17 cellular contexts compared by ENCODE assay signal in the genomic region with DNA sequence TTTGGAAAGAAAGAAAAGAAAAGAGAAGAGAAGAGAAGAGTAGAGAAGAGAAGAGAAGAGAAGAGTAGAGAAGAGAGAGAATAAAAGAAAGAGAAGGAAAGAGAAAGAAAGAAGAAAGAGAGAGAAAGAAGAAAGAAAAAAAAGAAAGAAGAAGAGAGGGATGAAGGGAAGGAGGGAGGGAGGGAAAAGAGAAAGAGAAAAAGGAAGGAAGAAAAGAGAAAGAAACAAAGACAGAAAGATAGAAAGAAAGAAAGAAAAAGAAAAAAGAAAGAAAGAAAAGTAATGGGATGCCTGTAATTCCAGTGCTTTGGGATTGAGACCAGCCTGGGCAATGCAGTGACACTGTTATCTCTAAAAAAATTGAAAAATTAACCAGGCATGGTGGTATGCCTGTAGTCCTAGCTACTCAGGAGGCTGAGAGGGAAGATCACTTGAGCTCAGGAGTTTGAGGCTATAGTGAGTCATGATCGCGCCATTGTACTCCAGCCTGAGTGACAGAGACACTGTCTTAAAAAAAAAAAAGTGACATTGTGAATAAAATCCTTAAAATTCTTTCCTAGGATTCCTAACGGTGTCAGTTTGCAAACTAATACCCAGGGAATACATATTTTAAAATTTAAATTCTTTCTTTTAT. TPM values are rescaled to one million over a fixed set of nuclear protein-coding genes. Genes with fewer than 3 reads are reported as not detected.
DNase-seq lines count a peak whose midpoint lies in the region; ATAC-seq, FAIRE-seq and TF ChIP-seq lines count a peak whose summit lies in the region.
"Had no signal": no experiment of that assay in that cellular context is flagged by ENCODE, and none has a peak within 500 bp of the region (broad histone marks: within the 10 kb centered on the region; RNA-seq: fewer than 3 reads in every experiment).

No MANE protein-coding gene starts in this region.

- no peak for TF ChIP-seq POLR2A in HepG2 (IDR thresholded peaks at IDR 0.05; ENCODE audit: insufficient read depth in 1 of 2, low read depth in 2 of 2, low read length in 2 of 2)
- TF ChIP-seq POLR2A in right lobe of liver (IDR thresholded peaks at IDR 0.05) = no peak
- no peak for TF ChIP-seq POLR2A in esophagus squamous epithelium (IDR thresholded peaks at IDR 0.05)
- TF ChIP-seq POLR2A in ovary (IDR thresholded peaks at IDR 0.05) = no peak

- H3K27ac Mint-ChIP-seq in natural killer cell = no peak overlapping the region
- H3K27ac Mint-ChIP-seq: activated CD8-positive, alpha-beta T cell treated with anti-CD3 and anti-CD28 coated beads for 36 hours had no signal

- in situ Hi-C loops in HepG2 (cut with HindIII; ENCODE audit: extremely low pct_ligation_motif_present, low pct_unique_long_range_greater_than_20kb) = no loop called here

- no peaks in the 10 kb centered on the region for H3K9me3 Mint-ChIP-seq in natural killer cell
- H3K9me3 Mint-ChIP-seq: activated CD8-positive, alpha-beta T cell treated with anti-CD3 and anti-CD28 coated beads for 36 hours had no signal

- no peaks in the 10 kb centered on the region for H4K20me1 ChIP-seq in HepG2 (ENCODE audit: insufficient read depth, low read length)

- TF ChIP-seq RAD21 in HepG2 (CRISPR knock-in tag; IDR thresholded peaks at IDR 0.05) = no peak

- H3K9ac ChIP-seq in HepG2 (ENCODE audit: insufficient read depth, low read depth, low read length) = no peak overlapping the region

- POLR2A ChIA-PET in HepG2 (lab: Yijun Ruan, JAX) = no interaction called here

- no peaks in the 10 kb centered on the region for H3K79me2 ChIP-seq in HepG2 (ENCODE audit: insufficient read depth, low read length)

- H3K4me1 ChIP-seq in HepG2 (ENCODE audit: insufficient read depth, low read length) = peaks cover 50% of the 10 kb centered on the region
- H3K4me1 ChIP-seq in right lobe of liver = peaks cover 0 to 6% (median 0%) of the 10 kb centered on the region in 4 donors
- H3K4me1 ChIP-seq in esophagus squamous epithelium = peaks cover 6 to 91% (median 19%) of the 10 kb centered on the region in 3 donors
- H3K4me1 ChIP-seq in ovary (ENCODE audit: insufficient read depth) = peaks cover 11% of the 10 kb centered on the region
- peaks cover 2 to 11% of the 10 kb centered on the region in 2 donors for H3K4me1 ChIP-seq in aorta (ENCODE audit: control insufficient read depth in 1 of 2, insufficient read depth in 2 of 2, low read length in 2 of 2)

- H3K4me3 ChIP-seq in HepG2 (replicated peaks in 1 of 3; ENCODE audit: insufficient read depth in 1 of 3, low read depth in 2 of 3, low read length in 3 of 3) (no peak overlapping the region), right lobe of liver (no peak overlapping the region), esophagus squamous epithelium (peak overlapping the region in 3 of 4 donors; percentile 43 to 80 (median 58)), ovary (peak overlapping the region; percentile 59), aorta (ENCODE audit: low read length in 2 of 2) (peak overlapping the region; percentile 90 to 91)

- TF ChIP-seq EP300 in HepG2 (IDR thresholded peaks at IDR 0.05; ENCODE audit: low read depth in 2 of 2, low read length in 2 of 2) (no peak), HepG2 (CRISPR knock-in tag; IDR thresholded peaks at IDR 0.05; ENCODE audit: borderline replicate concordance) (no peak), ovary (IDR thresholded peaks at IDR 0.05) (no peak)

- peaks cover 0 to 12% of the 10 kb centered on the region in 2 donors for H3K4me1 Mint-ChIP-seq in natural killer cell

- DNase-seq in HepG2 (ENCODE audit: low spot score) (no peak), right lobe of liver (no peak), esophagus squamous epithelium (lab: John Stamatoyannopoulos, UW) (no peak), ovary (no peak), aorta (peak in 1 of 2 donors; percentile 19), natural killer cell (no peak), GM20000 (ENCODE audit: low spot score) (no peak)
- DNase-seq: activated CD8-positive, alpha-beta T cell treated with anti-CD3 and anti-CD28 coated beads for 36 hours; activated naive CD4-positive, alpha-beta T cell; cerebellar nuclear complex; NCI-H1092 treated with DMSO at 0.1 percent for 48 hours; stimulated activated CD8-positive, alpha-beta memory T cell treated with anti-CD3 and anti-CD28 coated beads, Interleukin-4, amount 100 ng/mL, for 48 hours had no signal

- CTCF ChIA-PET in HepG2 (lab: Yijun Ruan, JAX; ENCODE audit: low intra/inter-chr PET ratio, low total read pairs) = no interaction called here

- 63% methylated on average over 3 of the region's 3 CpGs for WGBS in HepG2 (ENCODE audit: low lambda C conversion rate)
- WGBS in right lobe of liver (ENCODE audit: insufficient coverage, low coverage, low lambda C conversion rate, missing lambda C conversion rate) = 70% methylated on average over 3 of the region's 3 CpGs
- WGBS in esophagus squamous epithelium, 2 donors = 43 to 52% methylated on average over 3 of the region's 3 CpGs
- WGBS in ovary, 3 donors = 40 to 58% (median 51%) methylated on average over 3 of the region's 3 CpGs
- 7 to 10% methylated on average over 3 of the region's 3 CpGs for WGBS in aorta, 2 donors

- no peak overlapping the region for H3K4me2 ChIP-seq in HepG2 (ENCODE audit: low read depth, low read length)

- H3K27ac ChIP-seq in HepG2 (ENCODE audit: extremely low read length, insufficient read depth, low read length) (no peak overlapping the region), right lobe of liver (no peak overlapping the region), esophagus squamous epithelium (peak overlapping the region; percentile 79 to 97 (median 86)), ovary (peak overlapping the region; percentile 9 to 22), aorta (ENCODE audit: low read depth in 1 of 2, low read length in 2 of 2) (peak overlapping the region in 1 of 2 donors; percentile 88)

- intact Hi-C loops in HepG2 (cut with micrococcal nuclease; ENCODE audit: unreplicated experiment) = no loop called here
- intact Hi-C loops in right lobe of liver (cut with DNase I) = no loop called here
- intact Hi-C loops in esophagus squamous epithelium (cut with DNase I) = no loop called here
- intact Hi-C loops in ovary (cut with DNase I) = no loop called here
- intact Hi-C loops in aorta (cut with DNase I) = loop anchor here (2.0 kb wide), 2 partner anchors 19 to 23 kb away; no protein-coding TSS in a partner anchor
- intact Hi-C loops in natural killer cell (cut with micrococcal nuclease) = no loop called here

- H3K36me3 ChIP-seq in HepG2 (replicated peaks in 1 of 2; ENCODE audit: control insufficient read depth in 1 of 2, insufficient read depth in 2 of 2, low read length in 2 of 2) = no peaks in the 10 kb centered on the region
- no peaks in the 10 kb centered on the region for H3K36me3 ChIP-seq in right lobe of liver
- H3K36me3 ChIP-seq in esophagus squamous epithelium = no peaks in the 10 kb centered on the region
- H3K36me3 ChIP-seq in ovary = no peaks in the 10 kb centered on the region
- H3K36me3 ChIP-seq in aorta (ENCODE audit: control insufficient read depth in 1 of 2, insufficient read depth in 2 of 2, low read length in 1 of 2) = no peaks in the 10 kb centered on the region

- H3K9me3 ChIP-seq in HepG2 (ENCODE audit: low read length) (no peaks in the 10 kb centered on the region), right lobe of liver (no peaks in the 10 kb centered on the region), esophagus squamous epithelium (no peaks in the 10 kb centered on the region), ovary (no peaks in the 10 kb centered on the region), aorta (ENCODE audit: control insufficient read depth, low read length) (no peaks in the 10 kb centered on the region)

- peaks cover 27 to 31% of the 10 kb centered on the region in 2 donors for H3K27me3 Mint-ChIP-seq in natural killer cell (ENCODE audit: low read depth in 2 of 2)

- H3K4me3 Mint-ChIP-seq in natural killer cell = no peak overlapping the region
- H3K4me3 Mint-ChIP-seq: activated CD8-positive, alpha-beta T cell treated with anti-CD3 and anti-CD28 coated beads for 36 hours had no signal

- no peaks in the 10 kb centered on the region for H3K36me3 Mint-ChIP-seq in natural killer cell

- no peak for TF ChIP-seq CTCF in HepG2 (CRISPR knock-in tag; IDR thresholded peaks at IDR 0.05)
- TF ChIP-seq CTCF in right lobe of liver (IDR thresholded peaks at IDR 0.05) = no peak
- no peak for TF ChIP-seq CTCF in esophagus squamous epithelium (IDR thresholded peaks at IDR 0.05)
- TF ChIP-seq CTCF in ovary (IDR thresholded peaks at IDR 0.05) = no peak
- no peak for TF ChIP-seq CTCF in natural killer cell (IDR thresholded peaks at IDR 0.05)
- TF ChIP-seq CTCF in GM20000 (IDR thresholded peaks at IDR 0.05; ENCODE audit: extremely low read depth, missing control alignments) = no peak

- H3K27me3 ChIP-seq in HepG2 (ENCODE audit: control insufficient read depth in 1 of 2, insufficient read depth in 2 of 2, low read length in 2 of 2) (peaks cover 1 to 23% of the 10 kb centered on the region in 2 experiments; a peak in 4 of 5 replicates), right lobe of liver (peaks cover 0 to 4% of the 10 kb centered on the region in 2 donors), esophagus squamous epithelium (peaks cover 0 to 36% (median 0%) of the 10 kb centered on the region in 4 donors), ovary (no peaks in the 10 kb centered on the region), aorta (ENCODE audit: control insufficient read depth in 1 of 2, insufficient read depth in 2 of 2, low read length in 1 of 2) (no peaks in the 10 kb centered on the region)

- FAIRE-seq in HepG2 (lab: Jason Lieb, UNC) = no peak
- FAIRE-seq: HTR-8/SVneo, keratinocyte had no signal

- no peak overlapping the region for H2AFZ ChIP-seq in HepG2 (ENCODE audit: low read length)

- no peak for ATAC-seq in HepG2
- ATAC-seq in right lobe of liver = no peak
- no peak for ATAC-seq in aorta (ENCODE audit: low FRiP score)
- no peak for ATAC-seq in HG03460 (IDR thresholded peaks at IDR 0.05; ENCODE audit: unreplicated experiment)
- ATAC-seq in natural killer cell = no peak
- ATAC-seq: activated CD8-positive, alpha-beta T cell treated with anti-CD3 and anti-CD28 coated beads for 36 hours had no signal

- BruUV-seq in HepG2 (replicated peaks; lab: Mats Ljungman, UMichigan) = no TSS peak

RNA-seq across cellular contexts. Expression of a gene that starts 1.7 kb away (rescaled TPM):
- total RNA-seq in HepG2 (2016; rRNA removed; fragmentation: Illumina TruSeq; extraction: Trizol) = 0.39 and 0.55 TPM in 2 replicates
- total RNA-seq in HepG2 (2016; cell fraction: cytosol; rRNA removed; fragmentation: Illumina TruSeq; extraction: Trizol; ENCODE audit: low read depth) = 0.20 and 0.26 TPM in 2 replicates
- total RNA-seq in HepG2 (2016; cell fraction: insoluble cytoplasmic fraction; rRNA removed; fragmentation: Illumina TruSeq; extraction: Trizol) = 0.34 and 0.45 TPM in 2 replicates
- 0.37 and 0.45 TPM in 2 replicates for total RNA-seq in HepG2 (2016; cell fraction: membrane; rRNA removed; fragmentation: Illumina TruSeq; extraction: Trizol)
- total RNA-seq in HepG2 (2016; cell fraction: nucleus; rRNA removed; fragmentation: Illumina TruSeq; extraction: Trizol) = 0.66 and 0.68 TPM in 2 replicates
- polyA plus RNA-seq in HepG2 (2011; rRNA removed) = 0.10 and 0.16 TPM in 2 replicates
- 0.13 TPM in 2 replicates for polyA plus RNA-seq in HepG2 (2011; cell fraction: cytosol; rRNA removed)
- 0.26 and 0.32 TPM in 2 replicates for polyA plus RNA-seq in HepG2 (2011; cell fraction: nucleus; rRNA removed)
- polyA plus RNA-seq in HepG2 (2012) = 0.07 TPM in 1 of 2 replicates, not detected in the other
- polyA plus RNA-seq in HepG2 (2016; cell fraction: cytosol; fragmentation: Illumina TruSeq; extraction: Trizol; ENCODE audit: low read depth) = 0.08 and 0.10 TPM in 2 replicates
- 0.35 TPM in 2 replicates for polyA plus RNA-seq in HepG2 (2016; cell fraction: insoluble cytoplasmic fraction; fragmentation: Illumina TruSeq; extraction: Trizol; ENCODE audit: low read depth)
- 0.27 and 0.41 TPM in 2 replicates for polyA plus RNA-seq in HepG2 (2016; cell fraction: membrane; fragmentation: Illumina TruSeq; extraction: Trizol; ENCODE audit: low read depth)
- 1.1 and 1.4 TPM in 2 replicates for polyA plus RNA-seq in HepG2 (2016; cell fraction: nucleus; fragmentation: Illumina TruSeq; extraction: Trizol; ENCODE audit: insufficient read depth, low read depth)
- polyA minus RNA-seq in HepG2 (2011; rRNA and poly(A)+ RNA removed; ENCODE audit: low replicate concordance) = 0.78 TPM in 1 of 2 replicates, not detected in the other
- not detected in 2 replicates for polyA minus RNA-seq in HepG2 (2011; cell fraction: cytosol; rRNA and poly(A)+ RNA removed)
- polyA minus RNA-seq in HepG2 (2011; cell fraction: nucleus; rRNA and poly(A)+ RNA removed) = 0.25 and 0.52 TPM in 2 replicates
- 1 to 10 TPM in 1 of 6 experiments, under 1 TPM in 5; 0.07 to 1.5 (median 0.24) TPM for total RNA-seq in right lobe of liver
- 10 to 100 TPM in 2 of 4 donors, 1 to 10 TPM in 2; 2.8 to 32.4 (median 8.9) TPM for total RNA-seq in esophagus squamous epithelium
- 10 to 100 TPM in 6 of 7 donors, 1 to 10 TPM in 1; 4.8 to 31.1 (median 14.2) TPM for total RNA-seq in ovary
- polyA plus RNA-seq in ovary = 10 to 100 TPM; 19.1 to 24.8 TPM
- 100 to 1,000 TPM in 1 of 2 donors, 10 to 100 TPM in 1; 86.9 to 171 TPM for total RNA-seq in aorta
- polyA plus RNA-seq in aorta = 10 to 100 TPM; 51.3 to 82.1 TPM
- total RNA-seq in natural killer cell = not detected
- total RNA-seq: activated CD8-positive, alpha-beta T cell treated with anti-CD3 and anti-CD28 coated beads for 36 hours had no signal
- polyA plus RNA-seq: keratinocyte had no signal

RNA-seq across cellular contexts. Expression of a gene that starts 10.4 kb away (rescaled TPM):
- total RNA-seq in HepG2 (2016; rRNA removed; fragmentation: Illumina TruSeq; extraction: Trizol) (not detected in 2 replicates), right lobe of liver (not detected), esophagus squamous epithelium (not detected), ovary (under 1 TPM in 4 of 7 donors, not detected in 3; 0.07 to 0.28 (median 0.11) TPM), aorta (1 to 10 TPM; 1.5 TPM), natural killer cell (not detected)
- total RNA-seq in HepG2 (2016; cell fraction: cytosol; rRNA removed; fragmentation: Illumina TruSeq; extraction: Trizol; ENCODE audit: low read depth) = not detected in 2 replicates
- total RNA-seq in HepG2 (2016; cell fraction: insoluble cytoplasmic fraction; rRNA removed; fragmentation: Illumina TruSeq; extraction: Trizol) = 0.02 TPM in 1 of 2 replicates, not detected in the other
- 0.07 TPM in 1 of 2 replicates, not detected in the other for total RNA-seq in HepG2 (2016; cell fraction: membrane; rRNA removed; fragmentation: Illumina TruSeq; extraction: Trizol)
- total RNA-seq in HepG2 (2016; cell fraction: nucleus; rRNA removed; fragmentation: Illumina TruSeq; extraction: Trizol) = not detected in 2 replicates
- polyA plus RNA-seq in HepG2 (2011; rRNA removed) (not detected in 2 replicates), ovary (under 1 TPM; 0.07 to 0.10 TPM), aorta (under 1 TPM; 0.05 to 0.25 TPM)
- polyA plus RNA-seq in HepG2 (2011; cell fraction: cytosol; rRNA removed) = not detected in 2 replicates
- not detected in 2 replicates for polyA plus RNA-seq in HepG2 (2011; cell fraction: nucleus; rRNA removed)
- polyA plus RNA-seq in HepG2 (2012) = not detected in 2 replicates
- not detected in 2 replicates for polyA plus RNA-seq in HepG2 (2016; cell fraction: cytosol; fragmentation: Illumina TruSeq; extraction: Trizol; ENCODE audit: low read depth)
- polyA plus RNA-seq in HepG2 (2016; cell fraction: insoluble cytoplasmic fraction; fragmentation: Illumina TruSeq; extraction: Trizol; ENCODE audit: low read depth) = not detected in 2 replicates
- not detected in 2 replicates for polyA plus RNA-seq in HepG2 (2016; cell fraction: membrane; fragmentation: Illumina TruSeq; extraction: Trizol; ENCODE audit: low read depth)
- polyA plus RNA-seq in HepG2 (2016; cell fraction: nucleus; fragmentation: Illumina TruSeq; extraction: Trizol; ENCODE audit: insufficient read depth, low read depth) = not detected in 2 replicates
- polyA minus RNA-seq in HepG2 (2011; rRNA and poly(A)+ RNA removed; ENCODE audit: low replicate concordance) = 0.08 and 0.21 TPM in 2 replicates
- not detected in 2 replicates for polyA minus RNA-seq in HepG2 (2011; cell fraction: cytosol; rRNA and poly(A)+ RNA removed)
- polyA minus RNA-seq in HepG2 (2011; cell fraction: nucleus; rRNA and poly(A)+ RNA removed) = not detected in 2 replicates
- total RNA-seq: activated CD8-positive, alpha-beta T cell treated with anti-CD3 and anti-CD28 coated beads for 36 hours; H4; NCI-H460 had no signal
- polyA plus RNA-seq: keratinocyte had no signal

RNA-seq across cellular contexts. Expression of a gene that starts 20.9 kb away (rescaled TPM):
- total RNA-seq in HepG2 (2016; rRNA removed; fragmentation: Illumina TruSeq; extraction: Trizol) (14.4 and 17.1 TPM in 2 replicates), right lobe of liver (10 to 100 TPM in 1 of 6 experiments, 1 to 10 TPM in 4, under 1 TPM in 1; 0.32 to 10.1 (median 2.7) TPM), esophagus squamous epithelium (not detected), ovary (under 1 TPM in 2 of 7 donors, not detected in 5; 0.27 to 0.31 TPM), aorta (not detected), natural killer cell (not detected)
- 5.3 and 6.1 TPM in 2 replicates for total RNA-seq in HepG2 (2016; cell fraction: cytosol; rRNA removed; fragmentation: Illumina TruSeq; extraction: Trizol; ENCODE audit: low read depth)
- total RNA-seq in HepG2 (2016; cell fraction: insoluble cytoplasmic fraction; rRNA removed; fragmentation: Illumina TruSeq; extraction: Trizol) = 13.5 and 17.5 TPM in 2 replicates
- 7.0 and 7.8 TPM in 2 replicates for total RNA-seq in HepG2 (2016; cell fraction: membrane; rRNA removed; fragmentation: Illumina TruSeq; extraction: Trizol)
- 8.3 and 9.5 TPM in 2 replicates for total RNA-seq in HepG2 (2016; cell fraction: nucleus; rRNA removed; fragmentation: Illumina TruSeq; extraction: Trizol)
- polyA plus RNA-seq in HepG2 (2011; rRNA removed) (12.0 and 14.9 TPM in 2 replicates), ovary (under 1 TPM in 1 of 2 donors, not detected in 1; 0.22 TPM), aorta (10 to 100 TPM in 1 of 2 donors, not detected in 1; 31.4 TPM)
- 13.2 and 15.4 TPM in 2 replicates for polyA plus RNA-seq in HepG2 (2011; cell fraction: cytosol; rRNA removed)
- polyA plus RNA-seq in HepG2 (2011; cell fraction: nucleus; rRNA removed) = 3.4 and 3.5 TPM in 2 replicates
- 4.6 and 5.6 TPM in 2 replicates for polyA plus RNA-seq in HepG2 (2012)
- polyA plus RNA-seq in HepG2 (2016; cell fraction: cytosol; fragmentation: Illumina TruSeq; extraction: Trizol; ENCODE audit: low read depth) = 5.3 and 7.1 TPM in 2 replicates
- polyA plus RNA-seq in HepG2 (2016; cell fraction: insoluble cytoplasmic fraction; fragmentation: Illumina TruSeq; extraction: Trizol; ENCODE audit: low read depth) = 13.1 and 13.8 TPM in 2 replicates
- polyA plus RNA-seq in HepG2 (2016; cell fraction: membrane; fragmentation: Illumina TruSeq; extraction: Trizol; ENCODE audit: low read depth) = 5.5 and 6.5 TPM in 2 replicates
- polyA plus RNA-seq in HepG2 (2016; cell fraction: nucleus; fragmentation: Illumina TruSeq; extraction: Trizol; ENCODE audit: insufficient read depth, low read depth) = 15.7 and 19.3 TPM in 2 replicates
- polyA minus RNA-seq in HepG2 (2011; rRNA and poly(A)+ RNA removed; ENCODE audit: low replicate concordance) = 5.1 TPM in 1 of 2 replicates, not detected in the other
- 3.9 TPM in 2 replicates for polyA minus RNA-seq in HepG2 (2011; cell fraction: cytosol; rRNA and poly(A)+ RNA removed)
- 2.7 and 2.9 TPM in 2 replicates for polyA minus RNA-seq in HepG2 (2011; cell fraction: nucleus; rRNA and poly(A)+ RNA removed)
- total RNA-seq: activated CD8-positive, alpha-beta T cell treated with anti-CD3 and anti-CD28 coated beads for 36 hours; H4 had no signal
- polyA plus RNA-seq: keratinocyte had no signal

RNA-seq across cellular contexts. Expression of a gene that starts 36.7 kb away (rescaled TPM):
- 23.2 and 27.9 TPM in 2 replicates for total RNA-seq in HepG2 (2016; rRNA removed; fragmentation: Illumina TruSeq; extraction: Trizol)
- total RNA-seq in HepG2 (2016; cell fraction: cytosol; rRNA removed; fragmentation: Illumina TruSeq; extraction: Trizol; ENCODE audit: low read depth) = 10.4 and 12.6 TPM in 2 replicates
- total RNA-seq in HepG2 (2016; cell fraction: insoluble cytoplasmic fraction; rRNA removed; fragmentation: Illumina TruSeq; extraction: Trizol) = 22.7 and 29.9 TPM in 2 replicates
- 18.1 and 19.5 TPM in 2 replicates for total RNA-seq in HepG2 (2016; cell fraction: membrane; rRNA removed; fragmentation: Illumina TruSeq; extraction: Trizol)
- total RNA-seq in HepG2 (2016; cell fraction: nucleus; rRNA removed; fragmentation: Illumina TruSeq; extraction: Trizol) = 13.3 and 17.4 TPM in 2 replicates
- polyA plus RNA-seq in HepG2 (2011; rRNA removed) = 8.9 and 9.9 TPM in 2 replicates
- 7.3 and 11.2 TPM in 2 replicates for polyA plus RNA-seq in HepG2 (2011; cell fraction: cytosol; rRNA removed)
- polyA plus RNA-seq in HepG2 (2011; cell fraction: nucleus; rRNA removed) = 4.0 and 5.2 TPM in 2 replicates
- polyA plus RNA-seq in HepG2 (2012) = 6.6 and 14.4 TPM in 2 replicates
- polyA plus RNA-seq in HepG2 (2016; cell fraction: cytosol; fragmentation: Illumina TruSeq; extraction: Trizol; ENCODE audit: low read depth) = 7.3 and 9.3 TPM in 2 replicates
- polyA plus RNA-seq in HepG2 (2016; cell fraction: insoluble cytoplasmic fraction; fragmentation: Illumina TruSeq; extraction: Trizol; ENCODE audit: low read depth) = 22.1 and 23.9 TPM in 2 replicates
- polyA plus RNA-seq in HepG2 (2016; cell fraction: membrane; fragmentation: Illumina TruSeq; extraction: Trizol; ENCODE audit: low read depth) = 13.3 and 13.6 TPM in 2 replicates
- 17.3 and 20.2 TPM in 2 replicates for polyA plus RNA-seq in HepG2 (2016; cell fraction: nucleus; fragmentation: Illumina TruSeq; extraction: Trizol; ENCODE audit: insufficient read depth, low read depth)
- polyA minus RNA-seq in HepG2 (2011; rRNA and poly(A)+ RNA removed; ENCODE audit: low replicate concordance) = 3.2 and 7.6 TPM in 2 replicates
- polyA minus RNA-seq in HepG2 (2011; cell fraction: cytosol; rRNA and poly(A)+ RNA removed) = 6.6 and 9.0 TPM in 2 replicates
- polyA minus RNA-seq in HepG2 (2011; cell fraction: nucleus; rRNA and poly(A)+ RNA removed) = 10.2 and 16.7 TPM in 2 replicates
- 10 to 100 TPM in 5 of 6 experiments, 1 to 10 TPM in 1; 9.2 to 24.3 (median 13.0) TPM for total RNA-seq in right lobe of liver
- 10 to 100 TPM; 12.8 to 21.0 (median 17.8) TPM for total RNA-seq in esophagus squamous epithelium
- total RNA-seq in ovary = 10 to 100 TPM; 16.8 to 30.3 (median 20.0) TPM
- polyA plus RNA-seq in ovary = 10 to 100 TPM; 11.5 to 15.8 TPM
- 10 to 100 TPM; 11.3 to 15.2 TPM for total RNA-seq in aorta
- polyA plus RNA-seq in aorta = 10 to 100 TPM in 1 of 2 donors, 1 to 10 TPM in 1; 6.1 to 11.0 TPM
- 10 to 100 TPM in 2 of 3 donors, 1 to 10 TPM in 1; 9.3 to 13.6 (median 12.2) TPM for total RNA-seq in natural killer cell

RNA-seq across cellular contexts. Expression of a gene that starts 48.9 kb away (rescaled TPM):
- total RNA-seq in HepG2 (2016; rRNA removed; fragmentation: Illumina TruSeq; extraction: Trizol) (0.13 and 0.86 TPM in 2 replicates), right lobe of liver (1 to 10 TPM; 1.6 to 5.9 (median 3.0) TPM), esophagus squamous epithelium (1 to 10 TPM; 1.6 to 6.3 (median 2.0) TPM), ovary (1 to 10 TPM; 4.4 to 9.9 (median 7.6) TPM), aorta (10 to 100 TPM in 1 of 2 donors, 1 to 10 TPM in 1; 5.4 to 10.3 TPM), natural killer cell (1 to 10 TPM; 4.3 to 8.0 (median 7.5) TPM)
- 0.18 and 0.20 TPM in 2 replicates for total RNA-seq in HepG2 (2016; cell fraction: cytosol; rRNA removed; fragmentation: Illumina TruSeq; extraction: Trizol; ENCODE audit: low read depth)
- total RNA-seq in HepG2 (2016; cell fraction: insoluble cytoplasmic fraction; rRNA removed; fragmentation: Illumina TruSeq; extraction: Trizol) = 0.28 and 0.89 TPM in 2 replicates
- 0.14 and 0.28 TPM in 2 replicates for total RNA-seq in HepG2 (2016; cell fraction: membrane; rRNA removed; fragmentation: Illumina TruSeq; extraction: Trizol)
- total RNA-seq in HepG2 (2016; cell fraction: nucleus; rRNA removed; fragmentation: Illumina TruSeq; extraction: Trizol) = 2.1 and 3.2 TPM in 2 replicates
- polyA plus RNA-seq in HepG2 (2011; rRNA removed) (1.4 and 1.7 TPM in 2 replicates), ovary (1 to 10 TPM; 2.5 to 4.4 TPM), aorta (1 to 10 TPM in 1 of 2 donors, under 1 TPM in 1; 0.88 to 8.6 TPM)
- 0.14 and 0.25 TPM in 2 replicates for polyA plus RNA-seq in HepG2 (2011; cell fraction: cytosol; rRNA removed)
- polyA plus RNA-seq in HepG2 (2011; cell fraction: nucleus; rRNA removed) = 9.3 and 9.9 TPM in 2 replicates
- polyA plus RNA-seq in HepG2 (2012) = 1.0 and 1.8 TPM in 2 replicates
- 0.10 and 0.14 TPM in 2 replicates for polyA plus RNA-seq in HepG2 (2016; cell fraction: cytosol; fragmentation: Illumina TruSeq; extraction: Trizol; ENCODE audit: low read depth)
- polyA plus RNA-seq in HepG2 (2016; cell fraction: insoluble cytoplasmic fraction; fragmentation: Illumina TruSeq; extraction: Trizol; ENCODE audit: low read depth) = 0.16 and 0.17 TPM in 2 replicates
- polyA plus RNA-seq in HepG2 (2016; cell fraction: membrane; fragmentation: Illumina TruSeq; extraction: Trizol; ENCODE audit: low read depth) = 0.31 TPM in 1 of 2 replicates, not detected in the other
- polyA plus RNA-seq in HepG2 (2016; cell fraction: nucleus; fragmentation: Illumina TruSeq; extraction: Trizol; ENCODE audit: insufficient read depth, low read depth) = 4.4 and 4.9 TPM in 2 replicates
- polyA minus RNA-seq in HepG2 (2011; rRNA and poly(A)+ RNA removed; ENCODE audit: low replicate concordance) = 2.1 and 5.5 TPM in 2 replicates
- polyA minus RNA-seq in HepG2 (2011; cell fraction: cytosol; rRNA and poly(A)+ RNA removed) = 0.26 TPM in 1 of 2 replicates, not detected in the other
- 6.7 and 8.5 TPM in 2 replicates for polyA minus RNA-seq in HepG2 (2011; cell fraction: nucleus; rRNA and poly(A)+ RNA removed)

Comparison
In these comparisons a context has a peak if more than half of its experiments do, and no peak if none do; other contexts are left out.
1. H3K27ac ChIP-seq: peak in esophagus squamous epithelium (4 of 4) and ovary (2 of 2); none in HepG2 (single experiment) and right lobe of liver (0 of 3).
2. H3K4me3 ChIP-seq: peak in esophagus squamous epithelium (3 of 4), ovary (single experiment) and aorta (2 of 2); none in HepG2 (0 of 3) and right lobe of liver (0 of 3).
3. intact Hi-C loops: an anchor here in aorta (2.0 kb wide); none called in HepG2, right lobe of liver, esophagus squamous epithelium, ovary and natural killer cell.